Comparison of ENCODE assay signal across 8 cellular contexts in genomic region chr16:68538880-68539701, GRCh38. TPM values are rescaled to one million over a fixed set of nuclear protein-coding genes. Genes with fewer than 3 reads are reported as not detected.
A peak's percentile ranks its signal among the peaks of the same experiment; 100 is the strongest.
DNase-seq lines count a peak whose midpoint lies in the region; ATAC-seq and TF ChIP-seq lines count a peak whose summit lies in the region.

Gene ZFP90, plus strand, starts transcription at chr16:68539291. Its CDS starts 502 bp downstream, at chr16:68539793.

- no TSS peak for BruUV-seq in Panc1 (replicated peaks; lab: Mats Ljungman, UMichigan)

- intact Hi-C loops in Panc1 (cut with micrococcal nuclease; ENCODE audit: unreplicated experiment): no loop called here
- intact Hi-C loops in naive thymus-derived CD4-positive, alpha-beta T cell (cut with micrococcal nuclease): loop anchor here (1.0 to 10.0 kb wide), 5 partner anchors 9 to 648 kb away; partner anchors contain the start of genes NFATC3 (in 1 of the 2), SLC7A6OS (in 1 of the 2) and SNTB2 (in 1 of the 2)

- no peaks in the 10 kb centered on the region for H3K27me3 ChIP-seq in Panc1 (ENCODE audit: control insufficient read depth, insufficient read depth, low read length)
- H3K27me3 ChIP-seq in naive thymus-derived CD4-positive, alpha-beta T cell (ENCODE audit: control insufficient read depth in 2 of 2, insufficient read depth in 2 of 2, low read length in 2 of 2): no peaks in the 10 kb centered on the region

- POLR2A ChIA-PET in Panc1 (lab: Charles Lee): no interaction called here
- POLR2A ChIA-PET in naive thymus-derived CD4-positive, alpha-beta T cell (lab: Charles Lee): interaction anchor here (0.6 to 1.9 kb wide), 7 partner anchors 9 to 1490 kb away, joined by 3 to 9 read pairs (median 4); no protein-coding TSS in a partner anchor

- peak within 1 kb of the TSS; percentile 92 for H3K27ac Mint-ChIP-seq in activated T-cell treated with anti-CD3 and anti-CD28 coated beads, Interleukin-2, amount 50 U/mL, for 72 hours
- H3K27ac Mint-ChIP-seq in naive thymus-derived CD4-positive, alpha-beta T cell: peak within 1 kb of the TSS; percentile 97 to 100 (median 100)
- peak within 1 kb of the TSS; percentile 96 for H3K27ac Mint-ChIP-seq in stimulated activated memory B cell treated with anti-CD40 and anti-IgM and Interleukin-4, amounts not matched to agents 10 μg/mL and 1 μg/mL and 100 μg/mL, for 72 hours

- no peak for TF ChIP-seq CTCF in Panc1 (IDR thresholded peaks at IDR 0.05)

- H3K36me3 Mint-ChIP-seq in activated T-cell treated with anti-CD3 and anti-CD28 coated beads, Interleukin-2, amount 50 U/mL, for 72 hours (ENCODE audit: insufficient read depth in 2 of 2): peaks cover 17 to 26% of the 10 kb centered on the region in 2 donors
- H3K36me3 Mint-ChIP-seq in naive thymus-derived CD4-positive, alpha-beta T cell: peaks cover 5 to 58% (median 26%) of the 10 kb centered on the region in 5 donors
- peaks cover 31% of the 10 kb centered on the region for H3K36me3 Mint-ChIP-seq in stimulated activated memory B cell treated with anti-CD40 and anti-IgM and Interleukin-4, amounts not matched to agents 10 μg/mL and 1 μg/mL and 100 μg/mL, for 72 hours

- no peaks in the 10 kb centered on the region; the same call in 1 of the 2 replicates for H3K4me1 ChIP-seq in Panc1 (ENCODE audit: control insufficient read depth, insufficient read depth, low read length)
- peaks cover 13 to 14% of the 10 kb centered on the region in 2 donors for H3K4me1 ChIP-seq in naive thymus-derived CD4-positive, alpha-beta T cell (ENCODE audit: control insufficient read depth in 2 of 2, insufficient read depth in 2 of 2, low read length in 2 of 2)

- H3K4me3 Mint-ChIP-seq in activated T-cell treated with anti-CD3 and anti-CD28 coated beads, Interleukin-2, amount 50 U/mL, for 72 hours: peak within 1 kb of the TSS; percentile 98
- peak within 1 kb of the TSS; percentile 86 to 99 (median 97) for H3K4me3 Mint-ChIP-seq in naive thymus-derived CD4-positive, alpha-beta T cell
- H3K4me3 Mint-ChIP-seq in stimulated activated memory B cell treated with anti-CD40 and anti-IgM and Interleukin-4, amounts not matched to agents 10 μg/mL and 1 μg/mL and 100 μg/mL, for 72 hours: peak within 1 kb of the TSS; percentile 99

- H3K36me3 ChIP-seq in Panc1 (ENCODE audit: control insufficient read depth, insufficient read depth, low read length): peaks cover 3% of the 10 kb centered on the region; the same call in 1 of the 2 replicates
- H3K36me3 ChIP-seq in naive thymus-derived CD4-positive, alpha-beta T cell (ENCODE audit: control insufficient read depth in 2 of 3, insufficient read depth in 3 of 3, low read length in 3 of 3): peaks cover 0 to 17% (median 0%) of the 10 kb centered on the region in 3 experiments

- ATAC-seq in GM21619 (IDR thresholded peaks at IDR 0.05; ENCODE audit: unreplicated experiment): peak; percentile 84
- peak; percentile 99 for ATAC-seq in Panc1
- ATAC-seq in activated T-cell treated with anti-CD3 and anti-CD28 coated beads, Interleukin-2, amount 50 U/mL, for 72 hours (replicated peaks in 1 of 2): peak; percentile 97 to 98
- peak; percentile 94 for ATAC-seq in naive thymus-derived CD4-positive, alpha-beta T cell
- peak; percentile 97 for ATAC-seq in stimulated activated memory B cell treated with anti-CD40 and anti-IgM and Interleukin-4, amounts not matched to agents 10 μg/mL and 1 μg/mL and 100 μg/mL, for 72 hours

- peaks cover 7% of the 10 kb centered on the region; the same call in 1 of the 2 replicates for H3K9me3 ChIP-seq in Panc1 (ENCODE audit: control insufficient read depth, insufficient read depth, low read depth, low read length)
- no peaks in the 10 kb centered on the region for H3K9me3 ChIP-seq in naive thymus-derived CD4-positive, alpha-beta T cell (ENCODE audit: control insufficient read depth in 2 of 3, low read length in 3 of 3)

- H3K27ac ChIP-seq in Panc1 (ENCODE audit: low read length): peak within 1 kb of the TSS; percentile 83
- peak within 1 kb of the TSS; percentile 94 for H3K27ac ChIP-seq in naive thymus-derived CD4-positive, alpha-beta T cell (ENCODE audit: low read depth, low read length)

- H3K27me3 Mint-ChIP-seq in activated T-cell treated with anti-CD3 and anti-CD28 coated beads, Interleukin-2, amount 50 U/mL, for 72 hours (ENCODE audit: low read depth): no peaks in the 10 kb centered on the region
- no peaks in the 10 kb centered on the region for H3K27me3 Mint-ChIP-seq in naive thymus-derived CD4-positive, alpha-beta T cell
- H3K27me3 Mint-ChIP-seq in stimulated activated memory B cell treated with anti-CD40 and anti-IgM and Interleukin-4, amounts not matched to agents 10 μg/mL and 1 μg/mL and 100 μg/mL, for 72 hours: no peaks in the 10 kb centered on the region

- H3K9me3 Mint-ChIP-seq in activated T-cell treated with anti-CD3 and anti-CD28 coated beads, Interleukin-2, amount 50 U/mL, for 72 hours: peaks cover 0 to 2% of the 10 kb centered on the region in 2 donors
- H3K9me3 Mint-ChIP-seq in naive thymus-derived CD4-positive, alpha-beta T cell: peaks cover 0 to 15% (median 0%) of the 10 kb centered on the region in 11 donors
- H3K9me3 Mint-ChIP-seq in stimulated activated memory B cell treated with anti-CD40 and anti-IgM and Interleukin-4, amounts not matched to agents 10 μg/mL and 1 μg/mL and 100 μg/mL, for 72 hours: no peaks in the 10 kb centered on the region

- CTCF ChIA-PET in Panc1 (lab: Charles Lee): no interaction called here
- CTCF ChIA-PET in naive thymus-derived CD4-positive, alpha-beta T cell (lab: Charles Lee): interaction anchor here (1.5 kb wide), 1 partner anchor 9 kb away, joined by 3 read pairs; no protein-coding TSS in a partner anchor

- DNase-seq in DMS153 (lab: John Stamatoyannopoulos, UW) (peak; percentile 73), Panc1 (ENCODE audit: low read depth, low spot score) (no peak), fibroblast of gingiva (ENCODE audit: low read depth) (peak; percentile 84)
- DNase-seq in Jurkat, Clone E6-1 (ENCODE audit: low read depth, low spot score): peak; percentile 59
- DNase-seq in activated T-cell treated with anti-CD3 and anti-CD28 coated beads, Interleukin-2, amount 50 U/mL, for 72 hours: peak; percentile 91 to 93
- peak; percentile 82 to 91 (median 88) for DNase-seq in naive thymus-derived CD4-positive, alpha-beta T cell

- peak within 1 kb of the TSS; percentile 68 for H3K4me3 ChIP-seq in Jurkat, Clone E6-1 (ENCODE audit: low read length)
- peak within 1 kb of the TSS; percentile 64 to 71 for H3K4me3 ChIP-seq in Panc1 (ENCODE audit: low read depth in 2 of 2, low read length in 2 of 2)
- H3K4me3 ChIP-seq in naive thymus-derived CD4-positive, alpha-beta T cell (ENCODE audit: low read length): peak within 1 kb of the TSS; percentile 66

- in situ Hi-C loops in Panc1 (cut with HindIII; ENCODE audit: low pct_unique_long_range_greater_than_20kb, low sequenced_read_pairs): no loop called here

- H3K4me1 Mint-ChIP-seq in activated T-cell treated with anti-CD3 and anti-CD28 coated beads, Interleukin-2, amount 50 U/mL, for 72 hours (ENCODE audit: low read depth): peaks cover 29% of the 10 kb centered on the region
- H3K4me1 Mint-ChIP-seq in naive thymus-derived CD4-positive, alpha-beta T cell: peaks cover 13 to 32% (median 24%) of the 10 kb centered on the region in 7 donors
- H3K4me1 Mint-ChIP-seq in stimulated activated memory B cell treated with anti-CD40 and anti-IgM and Interleukin-4, amounts not matched to agents 10 μg/mL and 1 μg/mL and 100 μg/mL, for 72 hours: peaks cover 29% of the 10 kb centered on the region

RNA-seq across cellular contexts. Expression of gene ZFP90, which starts in this region (rescaled TPM):
- polyA plus RNA-seq in Jurkat, Clone E6-1 (2012; ENCODE audit: insufficient read depth, insufficient read length): 22.2 TPM
- 16.8 TPM for total RNA-seq in Panc1 (2021; ENCODE audit: unreplicated experiment)
- polyA plus RNA-seq in Panc1 (2012; ENCODE audit: insufficient read length): 15.8 TPM
- total RNA-seq in activated T-cell treated with anti-CD3 and anti-CD28 coated beads, Interleukin-2, amount 50 U/mL, for 72 hours: 10 to 100 TPM; 47.1 to 51.1 TPM
- 10 to 100 TPM; 25.7 to 49.4 (median 38.8) TPM for total RNA-seq in naive thymus-derived CD4-positive, alpha-beta T cell
- 10 to 100 TPM; 18.2 to 33.1 TPM for polyA plus RNA-seq in naive thymus-derived CD4-positive, alpha-beta T cell
